In the genomic region with DNA sequence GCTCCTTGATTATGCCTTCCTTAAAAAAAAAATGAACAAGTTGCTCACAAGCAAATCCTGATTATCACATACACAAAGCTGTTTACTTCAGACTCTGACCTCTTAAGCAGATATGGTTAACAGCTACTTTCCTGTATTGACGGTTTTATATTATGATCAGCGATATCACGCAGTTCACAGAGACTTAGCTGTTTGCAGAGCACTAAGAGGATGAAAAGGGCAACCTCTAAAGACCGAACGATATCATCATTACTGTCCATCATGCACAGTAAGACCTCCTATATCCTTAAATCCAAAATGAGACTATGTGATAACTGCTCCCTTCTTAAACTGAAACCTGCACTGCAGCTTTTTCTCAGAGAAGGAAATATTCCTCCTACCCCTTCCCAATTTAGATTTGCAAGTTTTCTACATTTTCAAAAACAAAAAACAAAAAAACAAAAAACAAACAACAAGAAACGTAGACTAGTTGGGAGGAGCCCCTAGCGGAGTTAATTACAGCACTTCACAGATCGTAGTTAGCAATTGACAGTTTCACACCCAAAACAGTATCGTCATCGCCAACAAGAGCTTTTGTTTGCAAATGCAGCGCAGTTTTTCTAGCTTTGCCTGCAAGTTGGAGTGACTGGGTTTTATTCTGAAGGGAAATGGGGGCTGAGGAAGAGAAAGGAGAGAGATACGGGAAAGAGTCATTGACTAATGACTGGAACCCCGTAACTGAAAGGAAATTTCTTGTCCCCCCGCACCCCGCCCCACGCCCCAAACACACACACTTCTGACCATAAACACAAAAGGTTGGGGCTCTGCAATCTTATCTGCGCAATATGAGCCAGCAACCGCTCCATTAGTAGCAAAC, we compare ENCODE assay signal across 8 cellular contexts. TPM values are rescaled to one million over a fixed set of nuclear protein-coding genes. Genes with fewer than 3 reads are reported as not detected.
DNase-seq lines count a peak whose midpoint lies in the region; TF ChIP-seq lines count a peak whose summit lies in the region.

No MANE protein-coding gene starts in this region.

- H3K4me2 ChIP-seq in mesenchymal stem cell (ENCODE audit: low read length, poor library complexity, severe bottlenecking) = peak overlapping the region; percentile 90

- H2AFZ ChIP-seq in mesenchymal stem cell (ENCODE audit: low read depth, low read length) = no peak overlapping the region

- no peak overlapping the region for H4K91ac ChIP-seq in mesenchymal stem cell (ENCODE audit: low read length)

- peak overlapping the region; percentile 100 for H3K9ac ChIP-seq in mesenchymal stem cell (ENCODE audit: low read length)

- peak overlapping the region; percentile 81 for H3K4me3 ChIP-seq in HL-60 (replicated peaks; ENCODE audit: insufficient read depth, low read length)
- H3K4me3 ChIP-seq in mesenchymal stem cell (ENCODE audit: insufficient read depth in 1 of 2, low read depth in 1 of 2, low read length in 2 of 2) = peak overlapping the region; percentile 85 to 91

- no peaks in the 10 kb centered on the region for H3K9me3 ChIP-seq in mesenchymal stem cell (ENCODE audit: control insufficient read depth, low read length)

- H2BK120ac ChIP-seq in mesenchymal stem cell (ENCODE audit: low read depth, low read length) = peak overlapping the region; percentile 96

- peaks cover 2 to 13% of the 10 kb centered on the region in 2 experiments for H3K36me3 ChIP-seq in mesenchymal stem cell (ENCODE audit: control insufficient read depth in 1 of 2, insufficient read depth in 2 of 2, low read depth in 1 of 2, low read length in 2 of 2)

- H4K8ac ChIP-seq in mesenchymal stem cell (ENCODE audit: low read length) = no peak overlapping the region

- H3K4ac ChIP-seq in mesenchymal stem cell (ENCODE audit: low read depth in 1 of 2, low read length in 2 of 2) = peak overlapping the region in 1 of 2 experiments; percentile 100

- H3K14ac ChIP-seq in mesenchymal stem cell (ENCODE audit: low read length in 2 of 2) = peak overlapping the region in 1 of 2 experiments; percentile 62

- H2BK5ac ChIP-seq in mesenchymal stem cell (ENCODE audit: low read depth, low read length, poor library complexity, severe bottlenecking) = peak overlapping the region; percentile 96

- peak overlapping the region; percentile 97 for H3K27ac ChIP-seq in HL-60 (replicated peaks)
- H3K27ac ChIP-seq in mesenchymal stem cell (ENCODE audit: low read length, poor library complexity, severe bottlenecking) = peak overlapping the region; percentile 96
- H3K27ac ChIP-seq in temporal lobe (ENCODE audit: low read depth, low read length) = peak overlapping the region; percentile 97

- H3K79me1 ChIP-seq in mesenchymal stem cell (replicated peaks; ENCODE audit: low read length, poor library complexity, severe bottlenecking) = peaks cover 4% of the 10 kb centered on the region

- H3K18ac ChIP-seq in mesenchymal stem cell (ENCODE audit: low read depth in 1 of 2, low read length in 2 of 2) = peak overlapping the region; percentile 71 to 99

- H2BK12ac ChIP-seq in mesenchymal stem cell (ENCODE audit: low read length in 2 of 2) = no peak overlapping the region

- H3K4me1 ChIP-seq in mesenchymal stem cell (ENCODE audit: control insufficient read depth, insufficient read depth, low read depth, low read length) = peaks cover 11% of the 10 kb centered on the region

- no peak overlapping the region for H3K23ac ChIP-seq in mesenchymal stem cell (ENCODE audit: low read length in 2 of 2)

- DNase-seq in NCI-H2081 (lab: John Stamatoyannopoulos, UW) = peak; percentile 16 to 66
- no peak for DNase-seq in NCI-H2081 treated with DMSO at 0.1 percent for 48 hours (lab: John Stamatoyannopoulos, UW)
- peak in 1 of 2 experiments; percentile 29 for DNase-seq in HL-60 (ENCODE audit: low read depth in 1 of 2, low spot score in 1 of 2)
- DNase-seq in T follicular helper cell (ENCODE audit: low read depth) = peak; percentile 20
- peak; percentile 67 for DNase-seq in dermis blood vessel endothelial cell
- peak; percentile 43 for DNase-seq in mesenchymal stem cell
- DNase-seq in retina = no peak

- WGBS in mesenchymal stem cell = 10% methylated on average over 17 of the region's 18 CpGs

- no peak overlapping the region for H2BK15ac ChIP-seq in mesenchymal stem cell (ENCODE audit: low read depth, poor library complexity, severe bottlenecking)

- TF ChIP-seq CTCF in HL-60 (IDR thresholded peaks at IDR 0.05; ENCODE audit: insufficient read depth, low read length) = no peak

- peak overlapping the region; percentile 100 for H2AK5ac ChIP-seq in mesenchymal stem cell (ENCODE audit: low read length, severe bottlenecking)

- H3K27me3 ChIP-seq in HL-60 (ENCODE audit: insufficient read depth, poor library complexity, severe bottlenecking) (no peaks in the 10 kb centered on the region), mesenchymal stem cell (ENCODE audit: control insufficient read depth in 1 of 2, insufficient read depth in 1 of 2, low read length in 2 of 2) (no peaks in the 10 kb centered on the region)

RNA-seq across cellular contexts. Expression of gene DDX6, which starts 1.2 kb away (rescaled TPM):
- total RNA-seq in dermis blood vessel endothelial cell = 131 and 184 TPM in 2 replicates
- polyA plus RNA-seq in mesenchymal stem cell (2013, experiment 1 of 2) = 49.6 TPM
- 51.6 TPM for polyA plus RNA-seq in mesenchymal stem cell (2013, experiment 2 of 2)
- 235 TPM for total RNA-seq in temporal lobe

Comparison
In these comparisons a context has a peak if more than half of its experiments do, and no peak if none do; other contexts are left out.
1. DNase-seq: peak in NCI-H2081 (2 of 2), T follicular helper cell (single experiment), dermis blood vessel endothelial cell (single experiment) and mesenchymal stem cell (single experiment); none in NCI-H2081 treated with DMSO at 0.1 percent for 48 hours (single experiment) and retina (single experiment).
2. Peak in every context shown above with its lines, with median percentiles within 50 percentile points of each other: H3K27ac ChIP-seq.